Comparison of ENCODE assay signal across 19 cellular contexts in the genomic region with DNA sequence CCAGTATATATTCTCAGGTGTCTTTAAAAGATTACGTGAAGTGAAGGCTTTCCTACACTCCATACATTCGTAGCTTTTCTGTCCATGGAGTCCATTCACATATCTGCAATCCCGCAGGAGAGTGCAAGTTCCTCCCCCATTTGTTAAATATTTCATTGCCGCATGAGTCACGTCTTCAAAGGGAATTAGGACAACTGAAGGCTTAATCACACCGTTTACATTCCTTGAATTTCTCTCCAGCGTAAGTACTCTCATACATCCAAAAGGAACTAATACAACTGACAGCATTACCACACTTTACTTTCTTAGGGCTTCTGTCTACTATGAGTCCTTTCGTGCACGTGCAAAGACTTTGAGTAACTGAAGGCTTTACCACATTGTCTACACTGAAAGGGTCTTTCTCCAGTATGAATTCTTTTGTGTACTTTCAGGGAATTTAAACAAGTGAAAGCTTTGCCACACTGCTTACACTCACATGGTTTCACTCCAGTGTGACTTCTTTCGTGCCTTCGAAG. TPM values are rescaled to one million over a fixed set of nuclear protein-coding genes. Genes with fewer than 3 reads are reported as not detected.
DNase-seq lines count a peak whose midpoint lies in the region; FAIRE-seq and TF ChIP-seq lines count a peak whose summit lies in the region.
"Had no signal": no experiment of that assay in that cellular context is flagged by ENCODE, and none has a peak within 500 bp of the region (broad histone marks: within the 10 kb centered on the region; RNA-seq: fewer than 3 reads in every experiment).

No MANE protein-coding gene starts in this region.

- H4K12ac ChIP-seq in trophoblast cell (ENCODE audit: low read depth, low read length): no peak overlapping the region

- no peak overlapping the region for H3K4ac ChIP-seq in trophoblast cell (ENCODE audit: low read depth, low read length)

- no peak overlapping the region for H2BK5ac ChIP-seq in trophoblast cell (ENCODE audit: low read depth, low read length, poor library complexity)

- no peak for DNase-seq in GM12892 (ENCODE audit: insufficient read length)
- DNase-seq in PC-9: no peak
- no peak for DNase-seq in esophagus muscularis mucosa (ENCODE audit: extremely low spot score)
- peak; percentile 80 to 97 for DNase-seq in trophoblast cell
- no peak for DNase-seq in osteoblast (ENCODE audit: insufficient read length, low spot score, missing footprints)
- DNase-seq in DMS153 (lab: John Stamatoyannopoulos, UW): no peak
- DNase-seq in NCI-H128 (lab: John Stamatoyannopoulos, UW; ENCODE audit: unreplicated experiment): no peak
- DNase-seq in NCI-H446 (lab: John Stamatoyannopoulos, UW): no peak
- DNase-seq: activated CD8-positive, alpha-beta memory T cell treated with anti-CD3 and anti-CD28 coated beads, Interleukin-2, amount 50 U/mL, for 4 hours; adrenal gland; CD4-positive, alpha-beta T cell; KBM-7; kidney; natural killer cell; NCI-H1694; sigmoid colon; SK-N-SH; stimulated activated naive CD8-positive, alpha-beta T cell treated with anti-CD3 and anti-CD28 coated beads, Interleukin-15, amount 100 ng/mL, for 72 hours had no signal

- H3K36me3 ChIP-seq in PC-9 (ENCODE audit: low read depth): peaks cover 39% of the 10 kb centered on the region
- peaks cover 32 to 57% (median 40%) of the 10 kb centered on the region in 4 donors for H3K36me3 ChIP-seq in esophagus muscularis mucosa
- peaks cover 29 to 40% of the 10 kb centered on the region in 2 experiments for H3K36me3 ChIP-seq in trophoblast cell (ENCODE audit: control insufficient read depth in 1 of 2, insufficient read depth in 2 of 2, low read length in 2 of 2)
- peaks cover 35% of the 10 kb centered on the region for H3K36me3 ChIP-seq in osteoblast (ENCODE audit: insufficient read depth, low read length)

- TF ChIP-seq POLR2A in GM12892 (IDR thresholded peaks at IDR 0.05; ENCODE audit: low read depth, low read length) (no peak), esophagus muscularis mucosa (IDR thresholded peaks at IDR 0.05; ENCODE audit: low read depth) (no peak)

- H2BK120ac ChIP-seq in trophoblast cell (ENCODE audit: insufficient read depth, low read length, poor library complexity): no peak overlapping the region

- TF ChIP-seq CTCF in PC-9 (conservative IDR thresholded peaks at IDR 0.05) (no peak), esophagus muscularis mucosa (IDR thresholded peaks at IDR 0.05) (no peak), osteoblast (IDR thresholded peaks at IDR 0.05; ENCODE audit: extremely low read depth, low read depth, low read length) (no peak)

- H2AK5ac ChIP-seq in trophoblast cell (ENCODE audit: low read length): no peak overlapping the region

- no peak overlapping the region for H3K14ac ChIP-seq in trophoblast cell (ENCODE audit: low read length)

- H3K79me1 ChIP-seq in trophoblast cell (ENCODE audit: low read length): no peaks in the 10 kb centered on the region

- H3K4me2 ChIP-seq in PC-9 (no peak overlapping the region), trophoblast cell (ENCODE audit: low read length) (no peak overlapping the region), osteoblast (ENCODE audit: insufficient read depth, low read length) (no peak overlapping the region)
- H3K4me2 ChIP-seq: SK-N-SH had no signal

- H3K4me1 ChIP-seq in PC-9 (replicated peaks; ENCODE audit: insufficient read depth): no peaks in the 10 kb centered on the region
- H3K4me1 ChIP-seq in esophagus muscularis mucosa: peaks cover 0 to 13% (median 9%) of the 10 kb centered on the region in 4 donors
- no peaks in the 10 kb centered on the region for H3K4me1 ChIP-seq in trophoblast cell (ENCODE audit: control insufficient read depth in 1 of 2, insufficient read depth in 2 of 2, low read length in 2 of 2)
- H3K4me1 ChIP-seq in osteoblast (ENCODE audit: insufficient read depth, low read length): no peaks in the 10 kb centered on the region
- H3K4me1 ChIP-seq: adrenal gland had no signal

- no peak overlapping the region for H2AFZ ChIP-seq in PC-9
- H2AFZ ChIP-seq in trophoblast cell (ENCODE audit: insufficient read depth, low read length, poor library complexity): no peak overlapping the region
- H2AFZ ChIP-seq in osteoblast (ENCODE audit: low read length): no peak overlapping the region

- H4K20me1 ChIP-seq in PC-9 (ENCODE audit: insufficient read depth) (no peaks in the 10 kb centered on the region), osteoblast (ENCODE audit: insufficient read depth, low read length) (no peaks in the 10 kb centered on the region)

- H2BK12ac ChIP-seq in trophoblast cell (ENCODE audit: low read length): no peak overlapping the region

- no peak overlapping the region for H3K9ac ChIP-seq in trophoblast cell (ENCODE audit: low read length)
- H3K9ac ChIP-seq: SK-N-SH had no signal

- 58% methylated on average over 11 of the region's 11 CpGs for WGBS in esophagus muscularis mucosa
- no CpG with 5 or more reads among the region's 11 CpGs for WGBS in trophoblast cell (ENCODE audit: extremely low coverage, insufficient coverage, insufficient read length)

- H3K18ac ChIP-seq in trophoblast cell (ENCODE audit: low read length): no peak overlapping the region

- POLR2A ChIA-PET in PC-9 (lab: Charles Lee; ENCODE audit: unreplicated experiment): no interaction called here

- H3K27me3 ChIP-seq in PC-9 (ENCODE audit: insufficient read depth, low read depth) (no peaks in the 10 kb centered on the region), esophagus muscularis mucosa (no peaks in the 10 kb centered on the region), trophoblast cell (ENCODE audit: insufficient read depth, low read length) (no peaks in the 10 kb centered on the region), osteoblast (ENCODE audit: insufficient read depth, low read length) (no peaks in the 10 kb centered on the region)
- H3K27me3 ChIP-seq: adrenal gland, dorsolateral prefrontal cortex, sigmoid colon had no signal

- H3K27ac ChIP-seq in PC-9 (no peak overlapping the region), esophagus muscularis mucosa (replicated peaks in 1 of 4) (peak overlapping the region; percentile 31 to 69 (median 59)), trophoblast cell (ENCODE audit: low read depth, low read length) (no peak overlapping the region), osteoblast (ENCODE audit: low read depth, low read length) (no peak overlapping the region)
- H3K27ac ChIP-seq: adrenal gland, dorsolateral prefrontal cortex had no signal

- no peak overlapping the region for H3K23ac ChIP-seq in trophoblast cell (ENCODE audit: low read length)

- no peak for TF ChIP-seq EP300 in esophagus muscularis mucosa (IDR thresholded peaks at IDR 0.05)

- no peaks in the 10 kb centered on the region; the same call in 1 of the 2 replicates for H3F3A ChIP-seq in PC-9 (ENCODE audit: insufficient read depth, low read depth)

- no peak overlapping the region for H3K4me3 ChIP-seq in PC-9
- no peak overlapping the region for H3K4me3 ChIP-seq in esophagus muscularis mucosa
- H3K4me3 ChIP-seq in trophoblast cell (ENCODE audit: low read depth, low read length): no peak overlapping the region
- H3K4me3 ChIP-seq in osteoblast (ENCODE audit: insufficient read depth, low read length): no peak overlapping the region
- H3K4me3 ChIP-seq: adrenal gland, dorsolateral prefrontal cortex, sigmoid colon had no signal

- H4K8ac ChIP-seq in trophoblast cell (ENCODE audit: low read depth, low read length): no peak overlapping the region

- H3K9me2 ChIP-seq in PC-9 (ENCODE audit: insufficient read depth): no peaks in the 10 kb centered on the region
- H3K9me2 ChIP-seq: SK-N-SH had no signal

- intact Hi-C loops in PC-9 (cut with micrococcal nuclease; ENCODE audit: unreplicated experiment): no loop called here
- intact Hi-C loops in esophagus muscularis mucosa (cut with DNase I): no loop called here

- no peak overlapping the region for H4K91ac ChIP-seq in trophoblast cell (ENCODE audit: low read depth, low read length)

- H3K9me3 ChIP-seq in PC-9 (ENCODE audit: insufficient read depth, low read depth) (peaks cover 74% of the 10 kb centered on the region), esophagus muscularis mucosa (peaks cover 0 to 19% (median 5%) of the 10 kb centered on the region in 4 donors), trophoblast cell (ENCODE audit: insufficient read depth, low read depth, low read length) (peaks cover 8% of the 10 kb centered on the region), osteoblast (ENCODE audit: low read depth, low read length) (peaks cover 29% of the 10 kb centered on the region)

- CTCF ChIA-PET in PC-9 (lab: Charles Lee): no interaction called here

- H3K79me2 ChIP-seq in PC-9 (ENCODE audit: low read depth) (no peaks in the 10 kb centered on the region), trophoblast cell (ENCODE audit: control insufficient read depth, insufficient read depth, low read length, poor library complexity) (no peaks in the 10 kb centered on the region), osteoblast (ENCODE audit: insufficient read depth, low read length) (no peaks in the 10 kb centered on the region)

- BruUV-seq in PC-9 (replicated peaks; lab: Mats Ljungman, UMichigan): TSS peak; percentile 13

- FAIRE-seq in GM12892 (lab: Jason Lieb, UNC): peak; percentile 54
- FAIRE-seq: kidney had no signal

RNA-seq across cellular contexts. Expression of a gene that starts 29.0 kb away (rescaled TPM):
- 5.5 TPM for polyA plus RNA-seq in GM12892 (2012; ENCODE audit: missing spikeins)
- total RNA-seq in PC-9 (2021): 8.3 and 14.8 TPM in 2 replicates
- total RNA-seq in esophagus muscularis mucosa: 10 to 100 TPM in 1 of 4 donors, 1 to 10 TPM in 3; 8.3 to 13.7 (median 9.3) TPM
- polyA plus RNA-seq in trophoblast cell (2013): 3.9 and 4.0 TPM in 2 replicates
- total RNA-seq in osteoblast: 7.4 and 9.0 TPM in 2 replicates

RNA-seq across cellular contexts. Expression of a gene that starts 30.4 kb away (rescaled TPM):
- polyA plus RNA-seq in GM12892 (2012; ENCODE audit: missing spikeins): 4.5 TPM
- 7.5 and 8.9 TPM in 2 replicates for total RNA-seq in PC-9 (2021)
- total RNA-seq in esophagus muscularis mucosa: 1 to 10 TPM; 3.3 to 6.7 (median 5.3) TPM
- 3.3 and 3.8 TPM in 2 replicates for polyA plus RNA-seq in trophoblast cell (2013)
- total RNA-seq in osteoblast: 8.7 and 10.6 TPM in 2 replicates

RNA-seq across cellular contexts. Expression of a gene that starts 30.5 kb away (rescaled TPM):
- 14.6 TPM for polyA plus RNA-seq in GM12892 (2012; ENCODE audit: missing spikeins)
- total RNA-seq in PC-9 (2021) (22.4 and 27.7 TPM in 2 replicates), esophagus muscularis mucosa (10 to 100 TPM; 14.0 to 21.6 (median 17.3) TPM), osteoblast (16.5 and 16.6 TPM in 2 replicates)
- polyA plus RNA-seq in trophoblast cell (2013): 20.6 and 22.2 TPM in 2 replicates

Comparison
In these comparisons a context has a peak if more than half of its experiments do, and no peak if none do; other contexts are left out.
1. DNase-seq: peak in trophoblast cell (2 of 2); none in GM12892 (single experiment), PC-9 (0 of 2), esophagus muscularis mucosa (single experiment), osteoblast (single experiment), DMS153 (single experiment), NCI-H128 (single experiment) and NCI-H446 (0 of 2).
2. H3K27ac ChIP-seq: peak in esophagus muscularis mucosa (4 of 4); none in PC-9 (single experiment), trophoblast cell (single experiment) and osteoblast (single experiment).